1 cellular context compared by ENCODE assay signal in the genomic region with DNA sequence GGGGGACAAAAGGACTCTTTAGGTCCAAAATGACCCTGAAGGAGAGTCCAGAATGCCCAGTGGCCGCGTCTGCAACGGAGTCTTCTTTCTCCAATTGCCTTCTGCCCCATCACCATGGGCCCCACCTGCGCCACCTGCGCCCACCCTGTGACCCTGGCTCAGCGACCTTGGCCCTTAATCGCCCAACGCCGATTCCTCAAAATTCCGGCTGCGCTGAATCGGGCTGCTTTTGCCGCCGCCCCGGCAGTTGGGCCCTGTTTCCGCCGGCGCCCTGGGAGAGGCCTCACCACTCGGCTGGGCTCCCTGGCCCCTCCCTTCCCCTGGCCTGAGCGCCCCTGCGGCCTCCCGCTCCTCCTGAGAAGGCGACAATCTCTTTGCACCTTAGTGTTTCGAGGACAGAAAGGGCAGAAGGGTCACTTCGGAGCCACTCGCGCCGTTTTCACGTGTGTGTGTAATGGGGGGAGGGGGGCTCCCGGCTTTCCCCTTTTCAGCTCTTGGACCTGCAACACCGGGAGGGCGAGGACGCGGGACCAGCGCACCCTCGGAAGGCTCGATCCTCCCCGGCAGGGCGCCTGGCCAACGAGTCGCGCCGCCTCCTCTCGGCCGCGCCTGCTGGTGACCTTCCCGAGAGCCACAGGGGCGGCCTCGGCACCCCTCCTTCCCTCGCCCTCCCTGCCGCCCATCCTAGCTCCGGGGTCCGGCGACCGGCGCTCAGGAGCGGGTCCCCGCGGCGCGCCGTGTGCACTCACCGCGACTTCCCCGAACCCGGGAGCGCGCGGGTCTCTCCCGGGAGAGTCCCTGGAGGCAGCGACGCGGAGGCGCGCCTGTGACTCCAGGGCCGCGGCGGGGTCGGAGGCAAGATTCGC.
TF ChIP-seq lines count a peak whose summit lies in the region.

No MANE protein-coding gene starts in this region.

TF ChIP-seq in HEK293, 187 proteins besides CTCF, POLR2A, EP300 and RAD21 (continued from another document and continues in another):
- TF ChIP-seq ZNF121 (tag by site-specific recombination; IDR thresholded peaks at IDR 0.05) = no peak
- TF ChIP-seq SP3 (tag by site-specific recombination; IDR thresholded peaks at IDR 0.05) = peak; percentile 79
- no peak for TF ChIP-seq ZNF610 (tag by site-specific recombination; IDR thresholded peaks at IDR 0.05; ENCODE audit: borderline replicate concordance)
- TF ChIP-seq ZNF202 (tag by site-specific recombination; IDR thresholded peaks at IDR 0.05; ENCODE audit: borderline replicate concordance) = no peak
- TF ChIP-seq ZNF169 (tag by site-specific recombination; IDR thresholded peaks at IDR 0.05) = no peak
- TF ChIP-seq ZBTB7A (tag by site-specific recombination; IDR thresholded peaks at IDR 0.05; ENCODE audit: low read depth) = no peak
- TF ChIP-seq BCL11B (tag by site-specific recombination; IDR thresholded peaks at IDR 0.05; ENCODE audit: low read depth) = no peak; the same call in 1 of the 2 replicates
- TF ChIP-seq ZNF24 (tag by site-specific recombination; IDR thresholded peaks at IDR 0.05) = no peak
- TF ChIP-seq ZNF548 (tag by site-specific recombination; IDR thresholded peaks at IDR 0.05) = no peak
- TF ChIP-seq, protein P1, sequence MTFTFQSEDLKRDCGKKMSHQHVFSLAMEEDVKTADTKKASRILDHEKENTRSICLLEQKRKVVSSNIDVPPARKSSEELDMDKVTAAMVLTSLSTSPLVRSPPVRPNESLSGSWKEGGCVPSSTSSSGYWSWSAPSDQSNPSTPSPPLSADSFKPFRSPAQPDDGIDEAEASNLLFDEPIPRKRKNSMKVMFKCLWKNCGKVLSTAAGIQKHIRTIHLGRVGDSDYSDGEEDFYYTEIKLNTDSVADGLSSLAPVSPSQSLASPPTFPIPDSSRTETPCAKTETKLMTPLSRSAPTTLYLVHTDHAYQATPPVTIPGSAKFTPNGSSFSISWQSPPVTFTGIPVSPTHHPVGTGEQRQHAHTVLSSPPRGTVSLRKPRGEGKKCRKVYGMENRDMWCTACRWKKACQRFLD (tag by site-specific recombination; IDR thresholded peaks at IDR 0.05) = no peak
- TF ChIP-seq ZNF76 (tag by site-specific recombination; IDR thresholded peaks at IDR 0.05; ENCODE audit: borderline replicate concordance, low read depth) = peak; percentile 88
- TF ChIP-seq, protein P2, sequence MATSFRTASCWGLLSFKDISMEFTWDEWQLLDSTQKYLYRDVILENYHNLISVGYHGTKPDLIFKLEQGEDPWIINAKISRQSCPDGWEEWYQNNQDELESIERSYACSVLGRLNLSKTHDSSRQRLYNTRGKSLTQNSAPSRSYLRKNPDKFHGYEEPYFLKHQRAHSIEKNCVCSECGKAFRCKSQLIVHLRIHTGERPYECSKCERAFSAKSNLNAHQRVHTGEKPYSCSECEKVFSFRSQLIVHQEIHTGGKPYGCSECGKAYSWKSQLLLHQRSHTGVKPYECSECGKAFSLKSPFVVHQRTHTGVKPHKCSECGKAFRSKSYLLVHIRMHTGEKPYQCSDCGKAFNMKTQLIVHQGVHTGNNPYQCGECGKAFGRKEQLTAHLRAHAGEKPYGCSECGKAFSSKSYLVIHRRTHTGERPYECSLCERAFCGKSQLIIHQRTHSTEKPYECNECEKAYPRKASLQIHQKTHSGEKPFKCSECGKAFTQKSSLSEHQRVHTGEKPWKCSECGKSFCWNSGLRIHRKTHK (tag by site-specific recombination; IDR thresholded peaks at IDR 0.05) = no peak
- TF ChIP-seq GLI2 (tag by site-specific recombination; IDR thresholded peaks at IDR 0.05; ENCODE audit: borderline replicate concordance, low read depth) = no peak
- TF ChIP-seq ZNF785 (tag by site-specific recombination; IDR thresholded peaks at IDR 0.05) = no peak
- TF ChIP-seq, protein P3, sequence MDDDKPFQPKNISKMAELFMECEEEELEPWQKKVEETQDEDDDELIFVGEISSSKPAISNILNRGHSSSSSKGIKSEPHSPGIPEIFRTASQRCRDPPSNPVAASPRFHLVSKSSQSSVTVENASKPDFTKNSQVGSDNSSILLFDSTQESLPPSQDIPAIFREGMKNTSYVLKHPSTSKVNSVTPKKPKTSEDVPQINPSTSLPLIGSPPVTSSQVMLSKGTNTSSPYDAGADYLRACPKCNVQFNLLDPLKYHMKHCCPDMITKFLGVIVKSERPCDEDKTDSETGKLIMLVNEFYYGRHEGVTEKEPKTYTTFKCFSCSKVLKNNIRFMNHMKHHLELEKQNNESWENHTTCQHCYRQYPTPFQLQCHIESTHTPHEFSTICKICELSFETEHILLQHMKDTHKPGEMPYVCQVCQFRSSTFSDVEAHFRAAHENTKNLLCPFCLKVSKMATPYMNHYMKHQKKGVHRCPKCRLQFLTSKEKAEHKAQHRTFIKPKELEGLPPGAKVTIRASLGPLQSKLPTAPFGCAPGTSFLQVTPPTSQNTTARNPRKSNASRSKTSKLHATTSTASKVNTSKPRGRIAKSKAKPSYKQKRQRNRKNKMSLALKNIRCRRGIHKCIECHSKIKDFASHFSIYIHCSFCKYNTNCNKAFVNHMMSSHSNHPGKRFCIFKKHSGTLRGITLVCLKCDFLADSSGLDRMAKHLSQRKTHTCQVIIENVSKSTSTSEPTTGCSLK (tag by site-specific recombination; IDR thresholded peaks at IDR 0.05) = no peak
- no peak for TF ChIP-seq ZNF157 (tag by site-specific recombination; IDR thresholded peaks at IDR 0.05)
- TF ChIP-seq ZNF48 (tag by site-specific recombination; IDR thresholded peaks at IDR 0.05) = no peak
- TF ChIP-seq ZNF391 (tag by site-specific recombination; IDR thresholded peaks at IDR 0.05; ENCODE audit: borderline replicate concordance, low read depth) = no peak
- TF ChIP-seq, protein P4, sequence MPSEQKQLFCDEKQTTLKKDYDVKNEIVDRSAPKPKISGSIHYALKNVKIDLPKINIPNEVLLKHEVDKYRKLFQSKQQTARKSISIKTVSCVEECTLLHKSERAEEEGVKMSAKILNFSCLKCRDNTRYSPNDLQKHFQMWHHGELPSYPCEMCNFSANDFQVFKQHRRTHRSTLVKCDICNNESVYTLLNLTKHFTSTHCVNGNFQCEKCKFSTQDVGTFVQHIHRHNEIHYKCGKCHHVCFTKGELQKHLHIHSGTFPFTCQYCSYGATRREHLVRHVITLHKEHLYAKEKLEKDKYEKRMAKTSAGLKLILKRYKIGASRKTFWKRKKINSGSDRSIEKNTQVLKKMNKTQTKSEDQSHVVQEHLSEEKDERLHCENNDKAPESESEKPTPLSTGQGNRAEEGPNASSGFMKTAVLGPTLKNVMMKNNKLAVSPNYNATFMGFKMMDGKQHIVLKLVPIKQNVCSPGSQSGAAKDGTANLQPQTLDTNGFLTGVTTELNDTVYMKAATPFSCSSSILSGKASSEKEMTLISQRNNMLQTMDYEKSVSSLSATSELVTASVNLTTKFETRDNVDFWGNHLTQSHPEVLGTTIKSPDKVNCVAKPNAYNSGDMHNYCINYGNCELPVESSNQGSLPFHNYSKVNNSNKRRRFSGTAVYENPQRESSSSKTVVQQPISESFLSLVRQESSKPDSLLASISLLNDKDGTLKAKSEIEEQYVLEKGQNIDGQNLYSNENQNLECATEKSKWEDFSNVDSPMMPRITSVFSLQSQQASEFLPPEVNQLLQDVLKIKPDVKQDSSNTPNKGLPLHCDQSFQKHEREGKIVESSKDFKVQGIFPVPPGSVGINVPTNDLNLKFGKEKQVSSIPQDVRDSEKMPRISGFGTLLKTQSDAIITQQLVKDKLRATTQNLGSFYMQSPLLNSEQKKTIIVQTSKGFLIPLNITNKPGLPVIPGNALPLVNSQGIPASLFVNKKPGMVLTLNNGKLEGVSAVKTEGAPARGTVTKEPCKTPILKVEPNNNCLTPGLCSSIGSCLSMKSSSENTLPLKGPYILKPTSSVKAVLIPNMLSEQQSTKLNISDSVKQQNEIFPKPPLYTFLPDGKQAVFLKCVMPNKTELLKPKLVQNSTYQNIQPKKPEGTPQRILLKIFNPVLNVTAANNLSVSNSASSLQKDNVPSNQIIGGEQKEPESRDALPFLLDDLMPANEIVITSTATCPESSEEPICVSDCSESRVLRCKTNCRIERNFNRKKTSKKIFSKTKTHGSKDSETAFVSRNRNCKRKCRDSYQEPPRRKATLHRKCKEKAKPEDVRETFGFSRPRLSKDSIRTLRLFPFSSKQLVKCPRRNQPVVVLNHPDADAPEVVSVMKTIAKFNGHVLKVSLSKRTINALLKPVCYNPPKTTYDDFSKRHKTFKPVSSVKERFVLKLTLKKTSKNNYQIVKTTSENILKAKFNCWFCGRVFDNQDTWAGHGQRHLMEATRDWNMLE (tag by site-specific recombination; conservative IDR thresholded peaks at IDR 0.05; ENCODE audit: low read depth) = no peak
- no peak for TF ChIP-seq ZNF621 (tag by site-specific recombination; IDR thresholded peaks at IDR 0.05)
- TF ChIP-seq, protein P5, sequence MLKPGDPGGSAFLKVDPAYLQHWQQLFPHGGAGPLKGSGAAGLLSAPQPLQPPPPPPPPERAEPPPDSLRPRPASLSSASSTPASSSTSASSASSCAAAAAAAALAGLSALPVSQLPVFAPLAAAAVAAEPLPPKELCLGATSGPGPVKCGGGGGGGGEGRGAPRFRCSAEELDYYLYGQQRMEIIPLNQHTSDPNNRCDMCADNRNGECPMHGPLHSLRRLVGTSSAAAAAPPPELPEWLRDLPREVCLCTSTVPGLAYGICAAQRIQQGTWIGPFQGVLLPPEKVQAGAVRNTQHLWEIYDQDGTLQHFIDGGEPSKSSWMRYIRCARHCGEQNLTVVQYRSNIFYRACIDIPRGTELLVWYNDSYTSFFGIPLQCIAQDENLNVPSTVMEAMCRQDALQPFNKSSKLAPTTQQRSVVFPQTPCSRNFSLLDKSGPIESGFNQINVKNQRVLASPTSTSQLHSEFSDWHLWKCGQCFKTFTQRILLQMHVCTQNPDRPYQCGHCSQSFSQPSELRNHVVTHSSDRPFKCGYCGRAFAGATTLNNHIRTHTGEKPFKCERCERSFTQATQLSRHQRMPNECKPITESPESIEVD (tag by site-specific recombination; IDR thresholded peaks at IDR 0.05) = no peak
- TF ChIP-seq, protein P6, sequence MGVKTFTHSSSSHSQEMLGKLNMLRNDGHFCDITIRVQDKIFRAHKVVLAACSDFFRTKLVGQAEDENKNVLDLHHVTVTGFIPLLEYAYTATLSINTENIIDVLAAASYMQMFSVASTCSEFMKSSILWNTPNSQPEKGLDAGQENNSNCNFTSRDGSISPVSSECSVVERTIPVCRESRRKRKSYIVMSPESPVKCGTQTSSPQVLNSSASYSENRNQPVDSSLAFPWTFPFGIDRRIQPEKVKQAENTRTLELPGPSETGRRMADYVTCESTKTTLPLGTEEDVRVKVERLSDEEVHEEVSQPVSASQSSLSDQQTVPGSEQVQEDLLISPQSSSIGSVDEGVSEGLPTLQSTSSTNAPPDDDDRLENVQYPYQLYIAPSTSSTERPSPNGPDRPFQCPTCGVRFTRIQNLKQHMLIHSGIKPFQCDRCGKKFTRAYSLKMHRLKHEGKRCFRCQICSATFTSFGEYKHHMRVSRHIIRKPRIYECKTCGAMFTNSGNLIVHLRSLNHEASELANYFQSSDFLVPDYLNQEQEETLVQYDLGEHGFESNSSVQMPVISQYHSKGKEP (tag by site-specific recombination; IDR thresholded peaks at IDR 0.05) = no peak
- TF ChIP-seq SP7 (tag by site-specific recombination; IDR thresholded peaks at IDR 0.05) = peak; percentile 70
- TF ChIP-seq YY1 (tag by site-specific recombination; IDR thresholded peaks at IDR 0.05) = no peak
- TF ChIP-seq EGR2 (tag by site-specific recombination; IDR thresholded peaks at IDR 0.05; ENCODE audit: low read depth) = peak; percentile 27; the same call in 1 of the 2 replicates
- peak; percentile 39; the same call in 1 of the 2 replicates for TF ChIP-seq GLIS1 (tag by site-specific recombination; IDR thresholded peaks at IDR 0.05)
- TF ChIP-seq, protein P7, sequence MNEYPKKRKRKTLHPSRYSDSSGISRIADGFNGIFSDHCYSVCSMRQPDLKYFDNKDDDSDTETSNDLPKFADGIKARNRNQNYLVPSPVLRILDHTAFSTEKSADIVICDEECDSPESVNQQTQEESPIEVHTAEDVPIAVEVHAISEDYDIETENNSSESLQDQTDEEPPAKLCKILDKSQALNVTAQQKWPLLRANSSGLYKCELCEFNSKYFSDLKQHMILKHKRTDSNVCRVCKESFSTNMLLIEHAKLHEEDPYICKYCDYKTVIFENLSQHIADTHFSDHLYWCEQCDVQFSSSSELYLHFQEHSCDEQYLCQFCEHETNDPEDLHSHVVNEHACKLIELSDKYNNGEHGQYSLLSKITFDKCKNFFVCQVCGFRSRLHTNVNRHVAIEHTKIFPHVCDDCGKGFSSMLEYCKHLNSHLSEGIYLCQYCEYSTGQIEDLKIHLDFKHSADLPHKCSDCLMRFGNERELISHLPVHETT (tag by site-specific recombination; IDR thresholded peaks at IDR 0.05) = no peak
- no peak for TF ChIP-seq ZNF544 (tag by site-specific recombination; IDR thresholded peaks at IDR 0.05)
- TF ChIP-seq ZNF221 (tag by site-specific recombination; IDR thresholded peaks at IDR 0.05; ENCODE audit: borderline replicate concordance) = no peak
- TF ChIP-seq SCRT1 (tag by site-specific recombination; IDR thresholded peaks at IDR 0.05; ENCODE audit: borderline replicate concordance) = no peak
- no peak for TF ChIP-seq ZFP41 (tag by site-specific recombination; IDR thresholded peaks at IDR 0.05; ENCODE audit: borderline replicate concordance)
- TF ChIP-seq ZNF626 (tag by site-specific recombination; IDR thresholded peaks at IDR 0.05) = no peak
- TF ChIP-seq ZNF302 (tag by site-specific recombination; IDR thresholded peaks at IDR 0.05; ENCODE audit: low read depth) = no peak
- TF ChIP-seq, protein P8, sequence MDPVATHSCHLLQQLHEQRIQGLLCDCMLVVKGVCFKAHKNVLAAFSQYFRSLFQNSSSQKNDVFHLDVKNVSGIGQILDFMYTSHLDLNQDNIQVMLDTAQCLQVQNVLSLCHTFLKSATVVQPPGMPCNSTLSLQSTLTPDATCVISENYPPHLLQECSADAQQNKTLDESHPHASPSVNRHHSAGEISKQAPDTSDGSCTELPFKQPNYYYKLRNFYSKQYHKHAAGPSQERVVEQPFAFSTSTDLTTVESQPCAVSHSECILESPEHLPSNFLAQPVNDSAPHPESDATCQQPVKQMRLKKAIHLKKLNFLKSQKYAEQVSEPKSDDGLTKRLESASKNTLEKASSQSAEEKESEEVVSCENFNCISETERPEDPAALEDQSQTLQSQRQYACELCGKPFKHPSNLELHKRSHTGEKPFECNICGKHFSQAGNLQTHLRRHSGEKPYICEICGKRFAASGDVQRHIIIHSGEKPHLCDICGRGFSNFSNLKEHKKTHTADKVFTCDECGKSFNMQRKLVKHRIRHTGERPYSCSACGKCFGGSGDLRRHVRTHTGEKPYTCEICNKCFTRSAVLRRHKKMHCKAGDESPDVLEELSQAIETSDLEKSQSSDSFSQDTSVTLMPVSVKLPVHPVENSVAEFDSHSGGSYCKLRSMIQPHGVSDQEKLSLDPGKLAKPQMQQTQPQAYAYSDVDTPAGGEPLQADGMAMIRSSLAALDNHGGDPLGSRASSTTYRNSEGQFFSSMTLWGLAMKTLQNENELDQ (tag by site-specific recombination; IDR thresholded peaks at IDR 0.05; ENCODE audit: low read depth) = no peak
- no peak for TF ChIP-seq ZNF223 (tag by site-specific recombination; IDR thresholded peaks at IDR 0.05)
- no peak for TF ChIP-seq ZNF792 (tag by site-specific recombination; IDR thresholded peaks at IDR 0.05)
- TF ChIP-seq ZNF404 (tag by site-specific recombination; IDR thresholded peaks at IDR 0.05) = no peak
- TF ChIP-seq ZNF248 (tag by site-specific recombination; IDR thresholded peaks at IDR 0.05) = no peak
- no peak for TF ChIP-seq ZNF837 (tag by site-specific recombination; IDR thresholded peaks at IDR 0.05)
